In the genomic region with DNA sequence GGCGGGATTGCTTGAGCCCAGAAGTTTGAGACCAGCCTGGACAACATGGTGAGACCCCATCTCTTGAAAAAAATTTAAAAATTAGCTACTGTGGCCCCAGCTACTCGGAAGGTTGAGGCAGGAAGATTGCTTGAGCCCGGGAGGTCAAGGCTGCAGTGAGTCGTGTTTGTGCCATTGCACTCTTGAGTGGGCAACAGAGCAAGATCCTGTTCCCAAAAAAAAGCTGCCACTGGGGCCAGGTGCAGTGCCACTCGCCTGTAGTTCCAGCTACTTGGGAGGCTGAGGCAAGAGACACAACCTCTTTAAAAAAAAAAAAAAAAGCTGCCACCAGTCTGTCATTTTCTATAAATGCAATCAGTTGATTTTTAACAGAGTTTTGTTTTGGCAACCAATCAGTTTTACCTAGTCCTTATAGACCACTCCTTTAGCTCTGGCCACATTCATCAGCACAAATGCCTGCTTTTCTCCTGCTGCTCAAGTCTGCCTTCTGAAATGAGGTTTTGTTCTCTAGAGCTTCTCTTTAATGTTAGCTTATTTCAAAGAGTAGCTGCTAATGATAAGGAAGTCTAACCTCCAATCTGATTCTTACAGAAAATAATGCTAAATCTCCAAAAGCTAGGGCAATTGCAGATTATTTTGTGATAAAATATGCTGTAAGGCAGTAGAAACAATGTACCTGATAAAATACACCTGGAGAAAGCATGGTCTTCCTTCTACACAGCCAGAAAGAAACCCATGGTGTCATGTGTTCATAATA, we compare ENCODE assay signal across 8 cellular contexts.
A peak's percentile ranks its signal among the peaks of the same experiment; 100 is the strongest.
DNase-seq lines count a peak whose midpoint lies in the region; ATAC-seq and TF ChIP-seq lines count a peak whose summit lies in the region.

No MANE protein-coding gene starts in this region.

- CTCF ChIA-PET in HEK293T (lab: Yijun Ruan, JAX), result interaction anchor here (0.6 to 1.3 kb wide), 4 partner anchors 44 to 378 kb away, joined by 3 to 5 read pairs (median 4); no protein-coding TSS in a partner anchor

- no peaks in the 10 kb centered on the region for H3K36me3 ChIP-seq in HUES64 (ENCODE audit: insufficient read depth, low read length)
- peaks cover 70% of the 10 kb centered on the region for H3K36me3 ChIP-seq in neutrophil

- ATAC-seq in GM18520 (IDR thresholded peaks at IDR 0.05; ENCODE audit: unreplicated experiment), result no peak

- H3K27ac ChIP-seq in HUES64 (ENCODE audit: low read depth, low read length) (peak overlapping the region; percentile 30; the same call in 1 of the 2 replicates), neutrophil (peak overlapping the region; percentile 11)

- H3K27me3 ChIP-seq in HUES64 (ENCODE audit: insufficient read depth, low read length) (no peaks in the 10 kb centered on the region), neutrophil (no peaks in the 10 kb centered on the region)

- POLR2A ChIA-PET in HEK293T (lab: Yijun Ruan, JAX), result no interaction called here

- H3K9me3 ChIP-seq in HUES64 (ENCODE audit: insufficient read depth, low read depth, low read length) (no peaks in the 10 kb centered on the region), neutrophil (no peaks in the 10 kb centered on the region)

- H3K4me1 ChIP-seq in HUES64 (ENCODE audit: insufficient read depth, low read length) (peaks cover 35% of the 10 kb centered on the region), neutrophil (ENCODE audit: control insufficient read depth in 1 of 2, insufficient read depth in 1 of 2, low read depth in 1 of 2, low read length in 1 of 2) (peaks cover 12 to 14% of the 10 kb centered on the region in 2 experiments)

- no peak overlapping the region for H3K4me3 ChIP-seq in HUES64 (ENCODE audit: low read length)
- H3K4me3 ChIP-seq in astrocyte of the spinal cord (ENCODE audit: low read depth, low read length), result no peak overlapping the region
- no peak overlapping the region for H3K4me3 ChIP-seq in neutrophil (ENCODE audit: low read depth in 1 of 2, low read length in 1 of 2)

- H3K9ac ChIP-seq in HUES64 (ENCODE audit: low read depth, low read length), result no peak overlapping the region

- DNase-seq in Caki2 (ENCODE audit: low read depth) (peak; percentile 89), astrocyte of the spinal cord (ENCODE audit: low read depth, low spot score) (peak; percentile 22), NCI-H146 treated with DMSO at 0.1 percent for 48 hours (lab: John Stamatoyannopoulos, UW; ENCODE audit: unreplicated experiment) (no peak), HEK293T (ENCODE audit: extremely low spot score) (no peak), mucosa of gallbladder (ENCODE audit: low spot score) (no peak)

- in situ Hi-C loops in Caki2 (cut with HindIII; ENCODE audit: low pct_unique_long_range_greater_than_20kb, low sequenced_read_pairs), result no loop called here
- in situ Hi-C loops in astrocyte of the spinal cord (cut with HindIII; ENCODE audit: low sequenced_read_pairs), result no loop called here

- WGBS in HUES64, result 93% methylated on average over 5 of the region's 5 CpGs

- no peak for TF ChIP-seq CTCF in astrocyte of the spinal cord (IDR thresholded peaks at IDR 0.05; ENCODE audit: low read depth, low read length)
- no peak for TF ChIP-seq CTCF in neutrophil (IDR thresholded peaks at IDR 0.05)

TF ChIP-seq in HEK293T, 16 proteins besides CTCF, POLR2A, EP300 and RAD21:
- TF ChIP-seq ELF4 (IDR thresholded peaks at IDR 0.05), result no peak
- TF ChIP-seq FOXA1 (IDR thresholded peaks at IDR 0.05), result no peak
- no peak for TF ChIP-seq SP1 (IDR thresholded peaks at IDR 0.05)
- TF ChIP-seq CTBP1 (IDR thresholded peaks at IDR 0.05; ENCODE audit: borderline replicate concordance), result no peak
- no peak for TF ChIP-seq SUZ12 (IDR thresholded peaks at IDR 0.05)
- TF ChIP-seq NFRKB (IDR thresholded peaks at IDR 0.05), result no peak
- TF ChIP-seq ZNF384 (IDR thresholded peaks at IDR 0.05), result no peak
- no peak for TF ChIP-seq ARNT (IDR thresholded peaks at IDR 0.05)
- no peak for TF ChIP-seq TARDBP (IDR thresholded peaks at IDR 0.05)
- TF ChIP-seq LEF1 (IDR thresholded peaks at IDR 0.05; ENCODE audit: borderline replicate concordance), result no peak
- TF ChIP-seq HDGF (IDR thresholded peaks at IDR 0.05; ENCODE audit: borderline replicate concordance), result no peak
- no peak for TF ChIP-seq FOXK2 (IDR thresholded peaks at IDR 0.05)
- TF ChIP-seq L3MBTL2 (conservative IDR thresholded peaks at IDR 0.05), result no peak
- no peak for TF ChIP-seq BHLHE40 (IDR thresholded peaks at IDR 0.05; ENCODE audit: borderline replicate concordance)
- TF ChIP-seq FOXM1 (IDR thresholded peaks at IDR 0.05; ENCODE audit: borderline replicate concordance), result no peak
- TF ChIP-seq, protein P1, sequence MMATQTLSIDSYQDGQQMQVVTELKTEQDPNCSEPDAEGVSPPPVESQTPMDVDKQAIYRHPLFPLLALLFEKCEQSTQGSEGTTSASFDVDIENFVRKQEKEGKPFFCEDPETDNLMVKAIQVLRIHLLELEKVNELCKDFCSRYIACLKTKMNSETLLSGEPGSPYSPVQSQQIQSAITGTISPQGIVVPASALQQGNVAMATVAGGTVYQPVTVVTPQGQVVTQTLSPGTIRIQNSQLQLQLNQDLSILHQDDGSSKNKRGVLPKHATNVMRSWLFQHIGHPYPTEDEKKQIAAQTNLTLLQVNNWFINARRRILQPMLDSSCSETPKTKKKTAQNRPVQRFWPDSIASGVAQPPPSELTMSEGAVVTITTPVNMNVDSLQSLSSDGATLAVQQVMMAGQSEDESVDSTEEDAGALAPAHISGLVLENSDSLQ (IDR thresholded peaks at IDR 0.05), result no peak
TF ChIP-seq in HEK293T: peak in this region for 0.

Comparison
In these comparisons a context has a peak if more than half of its experiments do, and no peak if none do; other contexts are left out.
1. DNase-seq: peak in Caki2 (single experiment) and astrocyte of the spinal cord (single experiment); none in NCI-H146 treated with DMSO at 0.1 percent for 48 hours (single experiment), HEK293T (single experiment) and mucosa of gallbladder (single experiment).